ENCODE assay signal across 14 cellular contexts in the genomic region with DNA sequence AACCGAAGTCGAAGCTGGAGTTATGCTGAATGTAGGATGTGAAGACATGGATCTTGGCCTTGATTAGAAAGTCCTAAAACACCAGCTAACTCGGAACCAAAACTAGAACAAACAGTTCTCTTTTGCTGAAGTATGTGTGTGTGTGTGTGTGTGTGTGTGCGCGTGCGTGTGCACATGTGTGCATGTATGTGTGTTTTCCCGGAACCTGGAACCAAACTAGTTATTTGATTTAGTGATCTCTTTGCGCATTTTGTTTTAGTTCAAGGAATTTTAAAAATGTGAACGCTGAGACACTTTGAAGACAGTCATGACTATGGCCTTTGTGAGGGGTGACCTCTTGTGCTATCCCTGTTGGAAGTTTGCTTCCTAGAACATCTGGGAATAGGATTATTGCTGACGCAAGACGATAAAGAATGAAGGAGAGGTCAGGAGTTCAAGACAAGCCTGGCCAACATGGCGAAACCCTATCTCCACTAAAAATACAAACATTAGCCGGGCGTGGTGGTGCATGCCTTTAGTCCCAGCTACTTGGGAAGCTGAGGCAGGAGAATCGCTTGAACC. TPM values are rescaled to one million over a fixed set of nuclear protein-coding genes. Genes with fewer than 3 reads are reported as not detected.
DNase-seq lines count a peak whose midpoint lies in the region; ATAC-seq and TF ChIP-seq lines count a peak whose summit lies in the region.
"Had no signal": no experiment of that assay in that cellular context is flagged by ENCODE, and none has a peak within 500 bp of the region (broad histone marks: within the 10 kb centered on the region; RNA-seq: fewer than 3 reads in every experiment).

No MANE protein-coding gene starts in this region.

- no peak overlapping the region for H2BK20ac ChIP-seq in H9 (ENCODE audit: low read depth, low read length, poor library complexity, severe bottlenecking)

- no peak overlapping the region for H2AFZ ChIP-seq in PC-3 (ENCODE audit: low read length)
- H2AFZ ChIP-seq in H9 (ENCODE audit: low read length), result no peak overlapping the region

- no TSS peak for BruUV-seq in PC-3 (replicated peaks; lab: Mats Ljungman, UMichigan)

- no peak overlapping the region for H4K5ac ChIP-seq in H9 (ENCODE audit: insufficient read length, low read depth, low read length)

- no peak overlapping the region for H4K8ac ChIP-seq in H9 (replicated peaks; ENCODE audit: insufficient read length, low read depth, low read length)

- no peak overlapping the region for H2AK5ac ChIP-seq in H9 (ENCODE audit: insufficient read length, low read length)

- intact Hi-C loops in PC-3 (cut with micrococcal nuclease), result no loop called here

- H3K9me2 ChIP-seq in PC-3 (replicated peaks; ENCODE audit: low read length), result no peaks in the 10 kb centered on the region

- no peaks in the 10 kb centered on the region; the same call in 1 of the 2 replicates for H3K27me3 Mint-ChIP-seq in H9 (ENCODE audit: low read depth)
- H3K27me3 Mint-ChIP-seq: CD4-positive, alpha-beta memory T cell had no signal

- H3K9me3 Mint-ChIP-seq in H9, result no peaks in the 10 kb centered on the region
- H3K9me3 Mint-ChIP-seq: CD4-positive, alpha-beta memory T cell; natural killer cell had no signal

- H3F3A ChIP-seq in PC-3 (ENCODE audit: low read length, unreplicated experiment), result no peaks in the 10 kb centered on the region

- no peaks in the 10 kb centered on the region for H3K9me3 ChIP-seq in stomach smooth muscle (ENCODE audit: control insufficient read depth in 2 of 2, low read length in 2 of 2)
- no peaks in the 10 kb centered on the region for H3K9me3 ChIP-seq in PC-3 (ENCODE audit: low read length)
- no peaks in the 10 kb centered on the region for H3K9me3 ChIP-seq in H9 (ENCODE audit: control insufficient read depth, low read depth, low read length)
- H3K9me3 ChIP-seq: colonic mucosa had no signal

- no peak overlapping the region for H3K4me3 Mint-ChIP-seq in H9
- H3K4me3 Mint-ChIP-seq: CD4-positive, alpha-beta memory T cell; natural killer cell had no signal

- H3K36me3 Mint-ChIP-seq in H9 (ENCODE audit: insufficient read depth in 1 of 3, low read depth in 3 of 3), result peaks cover 0 to 29% (median 19%) of the 10 kb centered on the region in 3 experiments; a peak in 5 of 7 replicates
- H3K36me3 Mint-ChIP-seq: CD4-positive, alpha-beta memory T cell; natural killer cell had no signal

- H3K18ac ChIP-seq in H9 (ENCODE audit: insufficient read length, low read depth, low read length), result no peak overlapping the region

- H3K23me2 ChIP-seq in H9 (ENCODE audit: insufficient read length, low read depth, low read length, poor library complexity, severe bottlenecking), result no peaks in the 10 kb centered on the region

- no peaks in the 10 kb centered on the region for H3K79me1 ChIP-seq in H9 (ENCODE audit: insufficient read depth, low read depth, low read length, poor library complexity, severe bottlenecking)

- no peak overlapping the region for H3K4ac ChIP-seq in H9 (ENCODE audit: low read depth, low read length)

- POLR2A ChIA-PET in PC-3 (lab: Charles Lee; ENCODE audit: unreplicated experiment), result no interaction called here

- H3K56ac ChIP-seq in H9 (ENCODE audit: insufficient read length, low read depth, low read length), result no peak overlapping the region

- no peak overlapping the region for H4K91ac ChIP-seq in H9 (ENCODE audit: insufficient read length, low read depth, low read length)

- H3K4me3 ChIP-seq in choroid plexus epithelial cell (ENCODE audit: low read depth, low read length) (no peak overlapping the region), stomach smooth muscle (ENCODE audit: low read length in 2 of 2) (peak overlapping the region in 1 of 2 donors; percentile 29), PC-3 (ENCODE audit: low read length) (no peak overlapping the region)
- H3K4me3 ChIP-seq: colonic mucosa had no signal

- H2BK15ac ChIP-seq in H9 (ENCODE audit: low read depth, low read length), result no peak overlapping the region

- H2BK5ac ChIP-seq in H9 (ENCODE audit: insufficient read length, low read length), result no peak overlapping the region

- WGBS in H9 (ENCODE audit: extremely low coverage, insufficient read length, low lambda C conversion rate), result no CpG with 5 or more reads among the region's 15 CpGs

- no peak overlapping the region for H3K23ac ChIP-seq in H9 (ENCODE audit: insufficient read length, low read depth, low read length)

- 0 out of 4 replicates have a peak, but pooled peaks cover 0 to 2% of the 10 kb centered on the region in 2 experiments for H3K4me1 Mint-ChIP-seq in H9

- H4K20me1 ChIP-seq in PC-3 (ENCODE audit: low read length) (peaks cover 13% of the 10 kb centered on the region; the same call in 1 of the 2 replicates), H9 (ENCODE audit: control insufficient read depth, insufficient read depth, insufficient read length) (no peaks in the 10 kb centered on the region)

- H3K36me3 ChIP-seq in stomach smooth muscle (ENCODE audit: control insufficient read depth in 2 of 2, insufficient read depth in 2 of 2, low read length in 2 of 2) (peaks cover 14 to 25% of the 10 kb centered on the region in 2 donors), PC-3 (ENCODE audit: low read depth, low read length) (peaks cover 62% of the 10 kb centered on the region)

- H3K79me2 ChIP-seq in PC-3 (ENCODE audit: low read length) (peaks cover 72% of the 10 kb centered on the region), H9 (ENCODE audit: insufficient read depth, low read length) (no peaks in the 10 kb centered on the region)

- H3K27ac ChIP-seq in stomach smooth muscle (ENCODE audit: low read length), result peak overlapping the region; percentile 71
- no peak overlapping the region for H3K27ac ChIP-seq in PC-3 (ENCODE audit: low read length)
- H3K27ac ChIP-seq in H9 (ENCODE audit: insufficient read length, low read depth, low read length), result no peak overlapping the region

- H2BK12ac ChIP-seq in H9 (ENCODE audit: insufficient read length, low read depth, low read length), result no peak overlapping the region

- no peak overlapping the region for H3K14ac ChIP-seq in H9 (ENCODE audit: insufficient read depth, low read length)

- peak; percentile 17 for ATAC-seq in left lobe of liver
- no peak for ATAC-seq in SK-N-SH treated with all-trans-retinoic acid at 6 μM for 48 hours
- no peak for ATAC-seq in PC-3
- ATAC-seq: natural killer cell had no signal

- H3K27me3 ChIP-seq in stomach smooth muscle (ENCODE audit: control insufficient read depth in 1 of 2, insufficient read depth in 2 of 2, low read length in 2 of 2) (no peaks in the 10 kb centered on the region), PC-3 (ENCODE audit: low read length) (no peaks in the 10 kb centered on the region), H9 (ENCODE audit: insufficient read depth, low read length) (no peaks in the 10 kb centered on the region)
- H3K27me3 ChIP-seq: colonic mucosa had no signal

- no peak overlapping the region for H3T11ph ChIP-seq in H9 (ENCODE audit: low read length)

- 0 out of 7 replicates have a peak overlapping the region, but pooled peaks of 1 of the 3 experiments have one; percentile 23 for H3K27ac Mint-ChIP-seq in H9

- TF ChIP-seq CTCF in choroid plexus epithelial cell (conservative IDR thresholded peaks at IDR 0.05; ENCODE audit: low read depth, low read length) (no peak), PC-3 (conservative IDR thresholded peaks at IDR 0.05; ENCODE audit: low read depth, low read length) (no peak), H9 (conservative IDR thresholded peaks at IDR 0.05) (no peak)

- H3K4me1 ChIP-seq in stomach smooth muscle (ENCODE audit: control insufficient read depth, insufficient read depth, low read length) (peaks cover 83% of the 10 kb centered on the region), PC-3 (ENCODE audit: insufficient read depth, low read length) (peaks cover 44% of the 10 kb centered on the region), H9 (ENCODE audit: insufficient read depth, low read length) (no peaks in the 10 kb centered on the region)
- H3K4me1 ChIP-seq: colonic mucosa had no signal

- DNase-seq in HCEC 1CT (peak; percentile 95), choroid plexus epithelial cell (ENCODE audit: low read depth) (peak; percentile 90), left lobe of liver (ENCODE audit: low spot score) (peak; percentile 24), HUDEP-2 (lab: John Stamatoyannopoulos, UW; ENCODE audit: unreplicated experiment in 76 of 76) (no peak), PC-3 (no peak), H9 (no peak)
- DNase-seq: activated T-cell treated with anti-CD3 and anti-CD28 coated beads, Interleukin-2, amount 50 U/mL, for 48 hours; CD4-positive, alpha-beta memory T cell; colonic mucosa; H7; natural killer cell; SHP77 had no signal

- H3K9ac ChIP-seq in stomach smooth muscle (ENCODE audit: low read length in 2 of 2), result no peak overlapping the region
- no peak overlapping the region for H3K9ac ChIP-seq in PC-3 (ENCODE audit: low read length)
- H3K9ac ChIP-seq in H9 (ENCODE audit: extremely low read depth, insufficient read length, low read length), result no peak overlapping the region

- no peak overlapping the region for H2BK120ac ChIP-seq in H9 (ENCODE audit: low read depth, low read length, poor library complexity, severe bottlenecking)

- no peak overlapping the region for H3K4me2 ChIP-seq in PC-3 (ENCODE audit: low read length)
- H3K4me2 ChIP-seq in H9 (ENCODE audit: insufficient read depth, insufficient read length, low read length), result no peak overlapping the region

- CTCF ChIA-PET in PC-3 (lab: Charles Lee), result no interaction called here

TF ChIP-seq in SK-N-SH treated with all-trans-retinoic acid at 6 μM for 48 hours, 23 proteins besides CTCF, POLR2A, EP300 and RAD21:
- TF ChIP-seq ZNF565 (CRISPR knock-in tag; conservative IDR thresholded peaks at IDR 0.05; ENCODE audit: low read depth), result no peak
- no peak for TF ChIP-seq ZFP30 (CRISPR knock-in tag; IDR thresholded peaks at IDR 0.05)
- no peak for TF ChIP-seq CREB5 (CRISPR knock-in tag; IDR thresholded peaks at IDR 0.05; ENCODE audit: low read depth)
- TF ChIP-seq ZFP3 (CRISPR knock-in tag; IDR thresholded peaks at IDR 0.05), result no peak
- TF ChIP-seq ZC3H10 (CRISPR knock-in tag; IDR thresholded peaks at IDR 0.05), result no peak

RNA-seq across cellular contexts. Expression of gene FHL2, which starts 23.8 kb away (rescaled TPM):
- 5.5 TPM for total RNA-seq in left lobe of liver
- 118 and 125 TPM in 2 replicates for total RNA-seq in PC-3 (2014; rRNA removed)
- 34.9 and 36.9 TPM in 2 replicates for total RNA-seq in H9 (2021)

RNA-seq across cellular contexts. Expression of gene C2orf49, which starts 37.7 kb away (rescaled TPM):
- total RNA-seq in left lobe of liver (5.2 TPM), PC-3 (2014; rRNA removed) (7.2 and 11.6 TPM in 2 replicates), H9 (2021) (17.1 and 18.8 TPM in 2 replicates)

RNA-seq across cellular contexts. Expression of gene TGFBRAP1, which starts 45.5 kb away (rescaled TPM):
- total RNA-seq in left lobe of liver (6.1 TPM), PC-3 (2014; rRNA removed) (26.5 and 27.3 TPM in 2 replicates), H9 (2021) (22.8 and 23.6 TPM in 2 replicates)

Comparison
In these comparisons a context has a peak if more than half of its experiments do, and no peak if none do; other contexts are left out.
1. DNase-seq: peak in HCEC 1CT (single experiment), choroid plexus epithelial cell (single experiment) and left lobe of liver (single experiment); none in HUDEP-2 (0 of 76), PC-3 (single experiment) and H9 (single experiment).